ENCODE assay signal across 8 cellular contexts in the genomic region with DNA sequence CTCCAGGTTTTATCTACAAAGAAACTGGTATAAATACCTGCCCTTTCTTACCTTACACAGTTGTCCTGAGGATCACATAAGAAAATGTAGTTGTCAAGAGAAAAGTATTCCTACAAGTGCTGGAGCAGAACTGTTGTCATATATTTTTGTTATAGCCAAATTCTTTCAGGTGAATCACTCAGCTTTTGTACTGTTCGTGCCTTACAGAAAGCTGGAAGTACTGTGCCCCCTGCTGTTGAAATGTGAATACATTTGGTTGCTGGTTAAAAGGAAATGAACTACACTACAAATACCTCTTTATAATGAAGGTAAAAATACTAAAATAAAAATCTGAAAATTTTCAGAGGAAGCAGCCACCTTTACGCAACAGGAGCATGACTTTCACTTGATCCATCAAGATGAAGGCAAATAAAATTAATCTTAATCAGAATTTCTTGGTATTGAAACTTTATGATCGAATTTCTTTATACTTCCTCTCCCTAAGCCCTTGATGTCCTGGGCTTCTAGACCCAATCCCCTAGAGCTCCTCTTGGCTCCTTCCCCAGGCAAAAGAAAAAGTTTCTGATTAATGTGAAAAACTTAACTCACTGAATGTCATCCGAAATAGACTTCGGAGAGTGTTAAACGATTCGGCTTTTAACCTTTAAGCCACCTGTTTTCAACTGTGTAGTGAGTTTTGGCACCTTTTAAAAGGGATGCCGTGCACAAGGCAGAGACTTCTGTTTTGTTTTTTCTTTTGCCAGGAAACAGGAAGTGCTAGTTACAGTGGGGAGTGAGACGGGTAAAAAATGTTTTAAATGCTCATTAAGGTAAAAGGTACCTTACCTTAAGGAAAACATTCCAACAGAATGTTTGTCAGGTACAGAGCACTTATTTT. TPM values are rescaled to one million over a fixed set of nuclear protein-coding genes. Genes with fewer than 3 reads are reported as not detected.
DNase-seq lines count a peak whose midpoint lies in the region; ATAC-seq and TF ChIP-seq lines count a peak whose summit lies in the region.

No MANE protein-coding gene starts in this region.

- peak; percentile 79 for ATAC-seq in GM19324 (IDR thresholded peaks at IDR 0.05; ENCODE audit: low FRiP score, unreplicated experiment)
- peak; percentile 88 for ATAC-seq in HG03175 (IDR thresholded peaks at IDR 0.05; ENCODE audit: unreplicated experiment)
- ATAC-seq in left lobe of liver, result peak; percentile 82

- DNase-seq in NCI-H1105 treated with DMSO at 0.1 percent for 48 hours (lab: John Stamatoyannopoulos, UW) (peak; percentile 16), NCI-H1105 (lab: John Stamatoyannopoulos, UW) (no peak), OCI-M1 (lab: John Stamatoyannopoulos, UW) (peak; percentile 83), astrocyte of the hippocampus (ENCODE audit: low read depth, low spot score) (peak; percentile 78), left lobe of liver (ENCODE audit: low spot score) (no peak), vagina (ENCODE audit: extremely low spot score in 2 of 2) (no peak)

- H3K27ac ChIP-seq in vagina, result no peak overlapping the region

- no peaks in the 10 kb centered on the region for H3K9me3 ChIP-seq in vagina

- H3K36me3 ChIP-seq in vagina, result no peaks in the 10 kb centered on the region

- TF ChIP-seq POLR2A in vagina (IDR thresholded peaks at IDR 0.05), result no peak

- intact Hi-C loops in vagina (cut with DNase I), result no loop called here

- peaks cover 8% of the 10 kb centered on the region for H3K4me1 ChIP-seq in vagina

- peak in 2 of 3 experiments; percentile 18 to 23 for TF ChIP-seq CTCF in vagina (IDR thresholded peaks at IDR 0.05)

- no peaks in the 10 kb centered on the region for H3K27me3 ChIP-seq in vagina

- H3K4me3 ChIP-seq in vagina, result no peak overlapping the region

RNA-seq across cellular contexts. Expression of a gene that starts 12.5 kb away (rescaled TPM):
- total RNA-seq in left lobe of liver (2.1 TPM), vagina (11.3 TPM)

RNA-seq across cellular contexts. Expression of a gene that starts 12.5 kb away (rescaled TPM):
- 15.3 TPM for total RNA-seq in left lobe of liver
- 15.5 TPM for total RNA-seq in vagina

RNA-seq across cellular contexts. Expression of a gene that starts 24.4 kb away (rescaled TPM):
- total RNA-seq in left lobe of liver (0.40 TPM), vagina (not detected)

Comparison
In these comparisons a context has a peak if more than half of its experiments do, and no peak if none do; other contexts are left out.
1. DNase-seq: peak in NCI-H1105 treated with DMSO at 0.1 percent for 48 hours (single experiment), OCI-M1 (single experiment) and astrocyte of the hippocampus (single experiment); none in NCI-H1105 (single experiment), left lobe of liver (single experiment) and vagina (0 of 2).
2. Peak in every context shown above with its lines, with median percentiles within 50 percentile points of each other: ATAC-seq.